18 cellular contexts compared by ENCODE assay signal in the genomic region with DNA sequence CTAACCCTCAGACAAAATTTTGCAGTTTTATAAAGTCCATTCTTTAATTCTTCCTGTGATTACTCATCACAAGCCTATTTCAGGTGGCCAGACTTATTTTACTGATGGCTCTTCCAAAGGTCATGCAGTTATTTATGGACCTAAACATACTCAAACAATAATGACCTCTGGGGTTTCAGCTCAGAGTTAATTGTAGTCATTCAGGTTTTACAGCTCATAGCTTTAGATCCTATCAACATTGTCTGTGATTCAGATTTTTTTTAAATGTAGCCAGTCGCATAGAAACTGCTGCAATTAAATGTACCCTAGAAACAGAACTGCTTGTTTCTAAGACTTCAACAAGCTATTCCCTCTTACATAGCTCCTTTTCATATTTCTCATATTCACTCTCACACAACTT.
DNase-seq lines count a peak whose midpoint lies in the region; ATAC-seq and TF ChIP-seq lines count a peak whose summit lies in the region.
"Had no signal": no experiment of that assay in that cellular context is flagged by ENCODE, and none has a peak within 500 bp of the region (broad histone marks: within the 10 kb centered on the region; RNA-seq: fewer than 3 reads in every experiment).

No MANE protein-coding gene starts in this region.

- H3K4me1 ChIP-seq in PC-3 (ENCODE audit: insufficient read depth, low read length) (peaks cover 56% of the 10 kb centered on the region), foreskin keratinocyte (peaks cover 5% of the 10 kb centered on the region)
- H3K4me1 ChIP-seq: BE2C, SJSA1 had no signal

- H3K9me2 ChIP-seq in PC-3 (replicated peaks; ENCODE audit: low read length) = no peaks in the 10 kb centered on the region

- no peaks in the 10 kb centered on the region for H3K79me2 ChIP-seq in PC-3 (ENCODE audit: low read length)

- no peaks in the 10 kb centered on the region for H3K9me3 ChIP-seq in PC-3 (ENCODE audit: low read length)
- H3K9me3 ChIP-seq: BE2C, SJSA1 had no signal

- H2AFZ ChIP-seq in PC-3 (ENCODE audit: low read length) = peak overlapping the region; percentile 65

- peaks cover 19% of the 10 kb centered on the region for H3F3A ChIP-seq in PC-3 (ENCODE audit: low read length, unreplicated experiment)

- ATAC-seq in PC-3 (peak; percentile 18; the same call in 1 of the 2 replicates), foreskin keratinocyte (peak; percentile 42), HG02840 (IDR thresholded peaks at IDR 0.05; ENCODE audit: low FRiP score, unreplicated experiment) (no peak), HG02642 (IDR thresholded peaks at IDR 0.05; ENCODE audit: poor library complexity, unreplicated experiment) (no peak)
- ATAC-seq: HepG2 had no signal

- H3K27ac ChIP-seq in PC-3 (ENCODE audit: low read length) (peak overlapping the region; percentile 96), foreskin keratinocyte (no peak overlapping the region)
- H3K27ac ChIP-seq: SJSA1 had no signal

- H3K27me3 ChIP-seq in PC-3 (ENCODE audit: low read length) (no peaks in the 10 kb centered on the region), foreskin keratinocyte (no peaks in the 10 kb centered on the region)
- H3K27me3 ChIP-seq: BE2C, SJSA1 had no signal

- no peaks in the 10 kb centered on the region for H3K36me3 ChIP-seq in PC-3 (ENCODE audit: low read depth, low read length)
- H3K36me3 ChIP-seq: BE2C, SJSA1 had no signal

- TF ChIP-seq CTCF in PC-3 (conservative IDR thresholded peaks at IDR 0.05; ENCODE audit: low read depth, low read length) (no peak), foreskin keratinocyte (conservative IDR thresholded peaks at IDR 0.05) (no peak)

- H4K20me1 ChIP-seq in PC-3 (ENCODE audit: low read length) = no peaks in the 10 kb centered on the region

- peak; percentile 6 for DNase-seq in SIG-M5 treated with dmso at 0.1 percent for 504 hours (lab: John Stamatoyannopoulos, UW; ENCODE audit: unreplicated experiment)
- no peak for DNase-seq in SIG-M5 (lab: John Stamatoyannopoulos, UW)
- peak; percentile 91 for DNase-seq in PC-3
- DNase-seq in foreskin keratinocyte = peak in 1 of 2 donors; percentile 53
- no peak for DNase-seq in posterior vena cava (ENCODE audit: low spot score)
- DNase-seq in dedifferentiated amniotic fluid mesenchymal stem cell (ENCODE audit: extremely low spot score) = no peak
- DNase-seq: BE2C; CD4-positive, CD25-positive, alpha-beta regulatory T cell; DMS153; KG1; NCI-H187; NCI-H2107; NCI-H510A treated with DMSO at 0.1 percent for 48 hours; NCI-H82 had no signal

- H3K4me2 ChIP-seq in PC-3 (ENCODE audit: low read length) = peak overlapping the region; percentile 88

- intact Hi-C loops in PC-3 (cut with micrococcal nuclease) (no loop called here), posterior vena cava (cut with DNase I) (no loop called here)

- H3K9ac ChIP-seq in PC-3 (ENCODE audit: low read length) = peak overlapping the region; percentile 57

- POLR2A ChIA-PET in PC-3 (lab: Charles Lee; ENCODE audit: unreplicated experiment) = no interaction called here

- CTCF ChIA-PET in PC-3 (lab: Charles Lee) = no interaction called here

- H3K4me3 ChIP-seq in PC-3 (ENCODE audit: low read length) = peak overlapping the region; percentile 58
- H3K4me3 ChIP-seq: SJSA1 had no signal

- BruUV-seq in PC-3 (replicated peaks; lab: Mats Ljungman, UMichigan) = no TSS peak

Comparison
In these comparisons a context has a peak if more than half of its experiments do, and no peak if none do; other contexts are left out.
1. DNase-seq: peak in SIG-M5 treated with dmso at 0.1 percent for 504 hours (single experiment) and PC-3 (single experiment); none in SIG-M5 (single experiment), posterior vena cava (single experiment) and dedifferentiated amniotic fluid mesenchymal stem cell (single experiment).
2. ATAC-seq: peak in PC-3 (single experiment) and foreskin keratinocyte (single experiment); none in HG02840 (single experiment) and HG02642 (single experiment).